ENCODE assay signal across 27 cellular contexts in the genomic region with DNA sequence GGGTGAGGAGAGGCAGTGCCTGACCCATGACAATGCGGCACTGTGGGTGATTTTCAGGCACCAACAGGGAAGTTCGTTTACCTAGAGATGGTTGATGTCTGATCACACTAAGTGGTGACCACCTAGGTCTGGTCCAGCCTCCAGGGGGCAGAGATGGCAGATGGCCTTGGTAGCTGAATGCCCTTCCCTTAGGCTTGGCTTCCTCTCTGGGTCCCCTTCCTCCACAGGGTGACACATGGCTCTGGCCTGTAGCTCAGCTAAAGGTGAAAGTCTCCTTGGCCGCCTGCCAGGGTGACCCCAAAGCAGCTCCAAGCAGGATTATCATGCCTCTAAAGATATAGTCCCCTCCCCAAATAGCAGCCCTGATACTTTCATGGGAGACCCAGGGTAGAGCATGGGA. TPM values are rescaled to one million over a fixed set of nuclear protein-coding genes. Genes with fewer than 3 reads are reported as not detected.
DNase-seq lines count a peak whose midpoint lies in the region; ATAC-seq and TF ChIP-seq lines count a peak whose summit lies in the region.
"Had no signal": no experiment of that assay in that cellular context is flagged by ENCODE, and none has a peak within 500 bp of the region (broad histone marks: within the 10 kb centered on the region; RNA-seq: fewer than 3 reads in every experiment).

No MANE protein-coding gene starts in this region.

- no peak overlapping the region for H3K27ac ChIP-seq in osteoblast (ENCODE audit: low read depth, low read length)
- H3K27ac ChIP-seq: A549; BLaER1 treated with 17β-estradiol and CSF1 and Interleukin-3, amounts not matched to agents 10 nM and 100 nM; epithelial cell of prostate; gastroesophageal sphincter; lower lobe of right lung had no signal

- no peaks in the 10 kb centered on the region for H3K79me2 ChIP-seq in osteoblast (ENCODE audit: insufficient read depth, low read length)

- no peak overlapping the region for H3K4me3 Mint-ChIP-seq in chondrocyte (ENCODE audit: unreplicated experiment)
- H3K4me3 Mint-ChIP-seq in stimulated activated naive B cell treated with anti-CD40 and anti-IgM and Interleukin-4, amounts not matched to agents 10 μg/mL and 1 μg/mL and 100 μg/mL, for 72 hours, result no peak overlapping the region
- H3K4me3 Mint-ChIP-seq: activated CD4-positive, alpha-beta T cell treated with anti-CD3 and anti-CD28 coated beads for 36 hours; neural crest cell had no signal

- H3K4me1 ChIP-seq in osteoblast (ENCODE audit: insufficient read depth, low read length), result no peaks in the 10 kb centered on the region
- H3K4me1 ChIP-seq: A549; BLaER1 treated with 17β-estradiol and CSF1 and Interleukin-3, amounts not matched to agents 10 nM and 100 nM; gastroesophageal sphincter; lower lobe of right lung had no signal

- no peaks in the 10 kb centered on the region for H3K27me3 ChIP-seq in osteoblast (ENCODE audit: insufficient read depth, low read length)
- H3K27me3 ChIP-seq: BLaER1 treated with 17β-estradiol and CSF1 and Interleukin-3, amounts not matched to agents 10 nM and 100 nM had no signal

- peaks cover 2% of the 10 kb centered on the region for H3K27me3 Mint-ChIP-seq in chondrocyte (ENCODE audit: low read depth)
- H3K27me3 Mint-ChIP-seq in stimulated activated naive B cell treated with anti-CD40 and anti-IgM and Interleukin-4, amounts not matched to agents 10 μg/mL and 1 μg/mL and 100 μg/mL, for 72 hours, result peaks cover 14 to 20% of the 10 kb centered on the region in 2 donors

- no peaks in the 10 kb centered on the region for H3K36me3 Mint-ChIP-seq in chondrocyte (ENCODE audit: low read depth)
- peaks cover 2 to 8% of the 10 kb centered on the region in 2 donors for H3K36me3 Mint-ChIP-seq in stimulated activated naive B cell treated with anti-CD40 and anti-IgM and Interleukin-4, amounts not matched to agents 10 μg/mL and 1 μg/mL and 100 μg/mL, for 72 hours

- TF ChIP-seq CTCF in chondrocyte (IDR thresholded peaks at IDR 0.05) (peak; percentile 14), osteoblast (IDR thresholded peaks at IDR 0.05; ENCODE audit: extremely low read depth, low read depth, low read length) (peak; percentile 18)

- no peak overlapping the region for H2AFZ ChIP-seq in osteoblast (ENCODE audit: low read length)

- no peaks in the 10 kb centered on the region for H3K9me3 ChIP-seq in osteoblast (ENCODE audit: low read depth, low read length)
- H3K9me3 ChIP-seq: A549; BLaER1 treated with 17β-estradiol and CSF1 and Interleukin-3, amounts not matched to agents 10 nM and 100 nM; gastroesophageal sphincter; lower lobe of right lung had no signal

- no peak for ATAC-seq in stimulated activated naive B cell treated with anti-CD40 and anti-IgM and Interleukin-4, amounts not matched to agents 10 μg/mL and 1 μg/mL and 100 μg/mL, for 72 hours (replicated peaks)
- no peak for ATAC-seq in GM21717 (IDR thresholded peaks at IDR 0.05; ENCODE audit: unreplicated experiment)
- ATAC-seq: activated CD4-positive, alpha-beta T cell treated with anti-CD3 and anti-CD28 coated beads for 36 hours; gastroesophageal sphincter; lower lobe of right lung had no signal

- no peak overlapping the region for H3K27ac Mint-ChIP-seq in chondrocyte (ENCODE audit: unreplicated experiment)
- no peak overlapping the region for H3K27ac Mint-ChIP-seq in stimulated activated naive B cell treated with anti-CD40 and anti-IgM and Interleukin-4, amounts not matched to agents 10 μg/mL and 1 μg/mL and 100 μg/mL, for 72 hours
- H3K27ac Mint-ChIP-seq: activated CD4-positive, alpha-beta T cell treated with anti-CD3 and anti-CD28 coated beads for 36 hours had no signal

- DNase-seq in NCI-H82 (lab: John Stamatoyannopoulos, UW), result peak; percentile 17
- DNase-seq in NCI-H82 treated with DMSO at 0.1 percent for 48 hours (lab: John Stamatoyannopoulos, UW; ENCODE audit: unreplicated experiment), result no peak
- peak; percentile 53 for DNase-seq in HuH-7 (ENCODE audit: low spot score)
- DNase-seq in chondrocyte (ENCODE audit: low spot score), result no peak
- peak; percentile 66 for DNase-seq in osteoblast (ENCODE audit: insufficient read length, low spot score, missing footprints)
- DNase-seq in stimulated activated naive B cell treated with anti-CD40 and anti-IgM and Interleukin-4, amounts not matched to agents 10 μg/mL and 1 μg/mL and 100 μg/mL, for 72 hours, result no peak
- DNase-seq in medulla oblongata (ENCODE audit: extremely low spot score), result no peak
- DNase-seq: activated CD4-positive, alpha-beta T cell treated with anti-CD3 and anti-CD28 coated beads for 36 hours; activated naive CD4-positive, alpha-beta T cell treated with anti-CD3 and anti-CD28 coated beads, Interleukin-2, amount 50 U/mL, for 16 hours; activated T-cell treated with anti-CD3 and anti-CD28 coated beads, Interleukin-2, amount 50 U/mL, for 48 hours; central memory CD4-positive, alpha-beta T cell; lower lobe of right lung; NCI-H1105 treated with DMSO at 0.1 percent for 48 hours; NCI-H2171; NCI-H524; SHP77; T-helper 1 cell had no signal

- no peaks in the 10 kb centered on the region for H3K36me3 ChIP-seq in osteoblast (ENCODE audit: insufficient read depth, low read length)
- H3K36me3 ChIP-seq: BLaER1 treated with 17β-estradiol and CSF1 and Interleukin-3, amounts not matched to agents 10 nM and 100 nM; gastroesophageal sphincter; lower lobe of right lung had no signal

- H3K4me3 ChIP-seq in osteoblast (ENCODE audit: insufficient read depth, low read length), result no peak overlapping the region
- H3K4me3 ChIP-seq: A549; BLaER1 treated with 17β-estradiol and CSF1 and Interleukin-3, amounts not matched to agents 10 nM and 100 nM; gastroesophageal sphincter; lower lobe of right lung had no signal

- no peaks in the 10 kb centered on the region for H3K9me3 Mint-ChIP-seq in chondrocyte (ENCODE audit: low read depth)
- no peaks in the 10 kb centered on the region for H3K9me3 Mint-ChIP-seq in stimulated activated naive B cell treated with anti-CD40 and anti-IgM and Interleukin-4, amounts not matched to agents 10 μg/mL and 1 μg/mL and 100 μg/mL, for 72 hours
- H3K9me3 Mint-ChIP-seq: neural crest cell had no signal

- H4K20me1 ChIP-seq in osteoblast (ENCODE audit: insufficient read depth, low read length), result peaks cover 12% of the 10 kb centered on the region

- no peak overlapping the region for H3K4me2 ChIP-seq in osteoblast (ENCODE audit: insufficient read depth, low read length)
- H3K4me2 ChIP-seq: A549; BLaER1 treated with 17β-estradiol and CSF1 and Interleukin-3, amounts not matched to agents 10 nM and 100 nM had no signal

- no peaks in the 10 kb centered on the region for H3K4me1 Mint-ChIP-seq in chondrocyte (ENCODE audit: low read depth)
- no peaks in the 10 kb centered on the region for H3K4me1 Mint-ChIP-seq in stimulated activated naive B cell treated with anti-CD40 and anti-IgM and Interleukin-4, amounts not matched to agents 10 μg/mL and 1 μg/mL and 100 μg/mL, for 72 hours
- H3K4me1 Mint-ChIP-seq: activated CD4-positive, alpha-beta T cell treated with anti-CD3 and anti-CD28 coated beads for 36 hours; neural crest cell had no signal

RNA-seq across cellular contexts. Expression of gene GDAP1L1, which starts 6.4 kb away (rescaled TPM):
- not detected in 3 replicates for total RNA-seq in chondrocyte
- total RNA-seq in osteoblast, result 0.72 TPM in 1 of 2 replicates, not detected in the other
- total RNA-seq: activated CD8-positive, alpha-beta memory T cell treated with anti-CD3 and anti-CD28 coated beads for 36 hours; G401; kidney epithelial cell; lower lobe of right lung; subcutaneous adipose tissue had no signal

RNA-seq across cellular contexts. Expression of gene OSER1, which starts 43.0 kb away (rescaled TPM):
- total RNA-seq in chondrocyte (30.3 to 33.0 TPM (median 31.5 TPM) in 3 replicates), osteoblast (46.7 and 47.4 TPM in 2 replicates)

RNA-seq across cellular contexts. Expression of gene FITM2, which starts 57.5 kb away (rescaled TPM):
- 9.1 to 10.6 TPM (median 10.0 TPM) in 3 replicates for total RNA-seq in chondrocyte
- 7.1 and 7.2 TPM in 2 replicates for total RNA-seq in osteoblast

Comparison
In these comparisons a context has a peak if more than half of its experiments do, and no peak if none do; other contexts are left out.
1. DNase-seq: peak in NCI-H82 (single experiment), HuH-7 (single experiment) and osteoblast (single experiment); none in NCI-H82 treated with DMSO at 0.1 percent for 48 hours (single experiment), chondrocyte (single experiment), stimulated activated naive B cell treated with anti-CD40 and anti-IgM and Interleukin-4, amounts not matched to agents 10 μg/mL and 1 μg/mL and 100 μg/mL, for 72 hours (single experiment) and medulla oblongata (single experiment).